ENCODE assay signal across 9 cellular contexts in genomic region chr1:107750364-107750959, GRCh38.
DNase-seq lines count a peak whose midpoint lies in the region; ATAC-seq and TF ChIP-seq lines count a peak whose summit lies in the region.
"Had no signal": no experiment of that assay in that cellular context is flagged by ENCODE, and none has a peak within 500 bp of the region (broad histone marks: within the 10 kb centered on the region; RNA-seq: fewer than 3 reads in every experiment).

No MANE protein-coding gene starts in this region.

- in situ Hi-C loops in GM23248 (cut with MboI), result loop anchor here (25.0 kb wide), 1 partner anchor 1763 kb away; no protein-coding TSS in a partner anchor

- H3K9me2 ChIP-seq in GM23248 (ENCODE audit: insufficient read depth), result no peaks in the 10 kb centered on the region

- no peaks in the 10 kb centered on the region for H3K36me3 ChIP-seq in GM23248 (ENCODE audit: low read depth)
- H3K36me3 ChIP-seq in parathyroid adenoma (ENCODE audit: control insufficient read depth, insufficient read depth, low read length), result no peaks in the 10 kb centered on the region

- peak; percentile 28 for DNase-seq in COLO829 (ENCODE audit: low spot score)
- peak; percentile 89 for DNase-seq in GM23248
- DNase-seq in NCI-H2107 treated with DMSO at 0.1 percent for 48 hours (lab: John Stamatoyannopoulos, UW; ENCODE audit: unreplicated experiment), result peak; percentile 53
- peak; percentile 66 for DNase-seq in fibroblast of the conjunctiva (ENCODE audit: low read depth)

- H3K4me3 ChIP-seq in GM23248, result no peak overlapping the region
- H3K4me3 ChIP-seq in parathyroid adenoma (ENCODE audit: low read depth, low read length), result no peak overlapping the region

- no peaks in the 10 kb centered on the region for H4K20me1 ChIP-seq in GM23248 (ENCODE audit: insufficient read depth)

- no peak for ATAC-seq in GM18858 (IDR thresholded peaks at IDR 0.05; ENCODE audit: unreplicated experiment)
- no peak for ATAC-seq in GM19467 (IDR thresholded peaks at IDR 0.05; ENCODE audit: unreplicated experiment)
- ATAC-seq: T-cell had no signal

- H3K27me3 ChIP-seq in GM23248 (replicated peaks; ENCODE audit: insufficient read depth) (no peaks in the 10 kb centered on the region), parathyroid adenoma (ENCODE audit: control insufficient read depth, insufficient read depth, low read length) (no peaks in the 10 kb centered on the region)

- H3K4me2 ChIP-seq in GM23248 (ENCODE audit: unreplicated experiment) (no peak overlapping the region), parathyroid adenoma (ENCODE audit: low read length) (no peak overlapping the region)

- H3F3A ChIP-seq in GM23248 (ENCODE audit: insufficient read depth), result no peaks in the 10 kb centered on the region

- H3K9me3 ChIP-seq in GM23248 (ENCODE audit: low read depth) (no peaks in the 10 kb centered on the region), parathyroid adenoma (ENCODE audit: control insufficient read depth, low read length) (no peaks in the 10 kb centered on the region)

- H3K9ac ChIP-seq in GM23248 (no peak overlapping the region), parathyroid adenoma (no peak overlapping the region)

- H3K27ac ChIP-seq in GM23248, result no peak overlapping the region
- H3K27ac ChIP-seq in VCaP, result no peak overlapping the region
- no peak overlapping the region for H3K27ac ChIP-seq in parathyroid adenoma

- H3K4me1 ChIP-seq in GM23248 (ENCODE audit: insufficient read depth) (no peaks in the 10 kb centered on the region), parathyroid adenoma (no peaks in the 10 kb centered on the region)

- TF ChIP-seq CTCF in VCaP (conservative IDR thresholded peaks at IDR 0.05) (peak; percentile 85), parathyroid adenoma (IDR thresholded peaks at IDR 0.05) (peak; percentile 59)

- H2AFZ ChIP-seq in GM23248 (no peak overlapping the region), parathyroid adenoma (no peak overlapping the region)

- WGBS in GM23248 (ENCODE audit: low coverage in 1 of 2, low lambda C conversion rate in 2 of 2, missing lambda C conversion rate in 2 of 2), 2 experiments, result 18% methylated on average over 6 of the region's 6 CpGs

- no peaks in the 10 kb centered on the region for H3K79me2 ChIP-seq in GM23248 (ENCODE audit: insufficient read depth)
- H3K79me2 ChIP-seq in parathyroid adenoma, result no peaks in the 10 kb centered on the region

Comparison
In these comparisons a context has a peak if more than half of its experiments do, and no peak if none do; other contexts are left out.
1. DNase-seq: peak in every context shown above with its lines; median percentile 89 in GM23248; 66 in fibroblast of the conjunctiva; 53 in NCI-H2107 treated with DMSO at 0.1 percent for 48 hours; 28 in COLO829.